Comparison of ENCODE assay signal across 1 cellular context in genomic region chr16:89822188-89823086, GRCh38.
TF ChIP-seq lines count a peak whose summit lies in the region.

No MANE protein-coding gene starts in this region.

TF ChIP-seq in HepG2, 621 proteins besides CTCF, POLR2A, EP300 and RAD21 (continued from another document and continues in another):
- TF ChIP-seq ZGPAT (CRISPR knock-in tag; IDR thresholded peaks at IDR 0.05) (peak; percentile 94), SP1 (IDR thresholded peaks at IDR 0.05) (no peak), SP1 (CRISPR knock-in tag; IDR thresholded peaks at IDR 0.05) (peak; percentile 21; the same call in 1 of the 2 replicates), ZNF550 (CRISPR knock-in tag; IDR thresholded peaks at IDR 0.05; ENCODE audit: borderline replicate concordance) (no peak), ZNF747 (CRISPR knock-in tag; IDR thresholded peaks at IDR 0.05; ENCODE audit: borderline replicate concordance) (peak; percentile 95), ZNF660 (CRISPR knock-in tag; IDR thresholded peaks at IDR 0.05; ENCODE audit: borderline replicate concordance, low read depth) (no peak), NFKB2 (CRISPR knock-in tag; IDR thresholded peaks at IDR 0.05; ENCODE audit: borderline replicate concordance) (peak; percentile 64; the same call in 1 of the 2 replicates), ZNF816 (CRISPR knock-in tag; IDR thresholded peaks at IDR 0.05; ENCODE audit: borderline replicate concordance) (peak; percentile 95), ZNF510 (CRISPR knock-in tag; IDR thresholded peaks at IDR 0.05; ENCODE audit: low read depth) (no peak), ZIK1 (CRISPR knock-in tag; IDR thresholded peaks at IDR 0.05; ENCODE audit: borderline replicate concordance, low read depth) (peak; percentile 92), TSC22D2 (CRISPR knock-in tag; IDR thresholded peaks at IDR 0.05; ENCODE audit: borderline replicate concordance) (no peak), ZNF207 (IDR thresholded peaks at IDR 0.05; ENCODE audit: borderline replicate concordance) (no peak; the same call in 1 of the 2 replicates), KLF6 (CRISPR knock-in tag; IDR thresholded peaks at IDR 0.05) (peak; percentile 47; the same call in 1 of the 2 replicates), U2AF2 (IDR thresholded peaks at IDR 0.05; ENCODE audit: low read depth, low read length) (no peak), ZBTB33 (CRISPR knock-in tag; IDR thresholded peaks at IDR 0.05) (peak; percentile 68; the same call in 1 of the 2 replicates), MNT (IDR thresholded peaks at IDR 0.05) (peak; percentile 39), ZNF12 (CRISPR knock-in tag; IDR thresholded peaks at IDR 0.05) (0 out of 2 replicates have a peak, but pooled peaks have one; percentile 8), SNAPC5 (CRISPR knock-in tag; IDR thresholded peaks at IDR 0.05; ENCODE audit: borderline replicate concordance) (peak; percentile 86), KDM2A (CRISPR knock-in tag; IDR thresholded peaks at IDR 0.05; ENCODE audit: borderline replicate concordance, low read depth) (peak; percentile 43; the same call in 1 of the 2 replicates), TRIM22 (IDR thresholded peaks at IDR 0.05) (no peak), ZNF652 (CRISPR knock-in tag; IDR thresholded peaks at IDR 0.05; ENCODE audit: borderline replicate concordance, low read depth) (no peak), HES4 (CRISPR knock-in tag; IDR thresholded peaks at IDR 0.05; ENCODE audit: borderline replicate concordance) (peak; percentile 69; the same call in 1 of the 2 replicates), MTF1 (CRISPR knock-in tag; IDR thresholded peaks at IDR 0.05) (0 out of 2 replicates have a peak, but pooled peaks have one; percentile 39), ZNF451 (CRISPR knock-in tag; IDR thresholded peaks at IDR 0.05) (peak; percentile 62; the same call in 1 of the 2 replicates), ZNF7 (CRISPR knock-in tag; IDR thresholded peaks at IDR 0.05) (no peak), MEIS1 (CRISPR knock-in tag; IDR thresholded peaks at IDR 0.05; ENCODE audit: borderline replicate concordance) (no peak; the same call in 1 of the 2 replicates), CAMTA2 (CRISPR knock-in tag; IDR thresholded peaks at IDR 0.05; ENCODE audit: borderline replicate concordance) (no peak; the same call in 1 of the 2 replicates), CENPX (CRISPR knock-in tag; IDR thresholded peaks at IDR 0.05) (no peak), MEF2D (CRISPR knock-in tag; IDR thresholded peaks at IDR 0.05) (peak; percentile 95), ARID3A (IDR thresholded peaks at IDR 0.05; ENCODE audit: low read depth, low read length) (peak; percentile 59), CEBPZ (IDR thresholded peaks at IDR 0.05; ENCODE audit: low read length) (no peak), PLSCR1 (CRISPR knock-in tag; IDR thresholded peaks at IDR 0.05; ENCODE audit: borderline replicate concordance) (no peak), HNRNPH1 (optimal IDR thresholded peaks at IDR 0.05; ENCODE audit: low read depth, low read length) (no peak), ZNF557 (CRISPR knock-in tag; IDR thresholded peaks at IDR 0.05) (peak; percentile 32), AKAP8 (CRISPR knock-in tag; IDR thresholded peaks at IDR 0.05) (peak; percentile 96), NBN (conservative IDR thresholded peaks at IDR 0.05) (no peak), ZNF530 (CRISPR knock-in tag; IDR thresholded peaks at IDR 0.05; ENCODE audit: low read depth) (no peak), HMG20A (CRISPR knock-in tag; IDR thresholded peaks at IDR 0.05; ENCODE audit: borderline replicate concordance) (peak; percentile 90; the same call in 1 of the 2 replicates), PRDM15 (CRISPR knock-in tag; IDR thresholded peaks at IDR 0.05) (peak; percentile 78), KDM3A (CRISPR knock-in tag; IDR thresholded peaks at IDR 0.05; ENCODE audit: low read depth) (no peak; the same call in 1 of the 2 replicates), HOXA9 (CRISPR knock-in tag; IDR thresholded peaks at IDR 0.05; ENCODE audit: borderline replicate concordance) (no peak), CHD2 (IDR thresholded peaks at IDR 0.05; ENCODE audit: low read depth, low read length) (no peak), NFE2 (CRISPR knock-in tag; IDR thresholded peaks at IDR 0.05) (no peak), TGIF2 (CRISPR knock-in tag; IDR thresholded peaks at IDR 0.05) (peak; percentile 75; the same call in 1 of the 2 replicates), CC2D1A (CRISPR knock-in tag; IDR thresholded peaks at IDR 0.05) (no peak), DR1 (CRISPR knock-in tag; IDR thresholded peaks at IDR 0.05) (peak; percentile 81), SALL1 (CRISPR knock-in tag; IDR thresholded peaks at IDR 0.05) (peak; percentile 98), MBD4 (IDR thresholded peaks at IDR 0.05; ENCODE audit: borderline replicate concordance, low read length) (no peak), MAX (IDR thresholded peaks at IDR 0.05) (peak; percentile 91), MLLT10 (CRISPR knock-in tag; IDR thresholded peaks at IDR 0.05) (no peak), RFXANK (CRISPR knock-in tag; IDR thresholded peaks at IDR 0.05) (no peak), ARNTL (CRISPR knock-in tag; IDR thresholded peaks at IDR 0.05) (peak; percentile 72; the same call in 1 of the 2 replicates), ZNF44 (CRISPR knock-in tag; IDR thresholded peaks at IDR 0.05) (peak; percentile 16; the same call in 1 of the 2 replicates), ZNF607 (CRISPR knock-in tag; IDR thresholded peaks at IDR 0.05; ENCODE audit: borderline replicate concordance) (peak; percentile 97)
